13 cellular contexts compared by ENCODE assay signal in genomic region chr12:69655616-69656336, GRCh38. TPM values are rescaled to one million over a fixed set of nuclear protein-coding genes. Genes with fewer than 3 reads are reported as not detected.
DNase-seq lines count a peak whose midpoint lies in the region; ATAC-seq, FAIRE-seq and TF ChIP-seq lines count a peak whose summit lies in the region.
"Had no signal": no experiment of that assay in that cellular context is flagged by ENCODE, and none has a peak within 500 bp of the region (broad histone marks: within the 10 kb centered on the region; RNA-seq: fewer than 3 reads in every experiment).

No MANE protein-coding gene starts in this region.

- no peaks in the 10 kb centered on the region for H3K4me1 ChIP-seq in CD8-positive, alpha-beta memory T cell (ENCODE audit: insufficient read depth, low read length)
- H3K4me1 ChIP-seq: pancreas had no signal

- H3K4me3 Mint-ChIP-seq in mesothelial cell of epicardium, result peak overlapping the region; percentile 30
- no peak overlapping the region for H3K4me3 Mint-ChIP-seq in CD8-positive, alpha-beta memory T cell
- H3K4me3 Mint-ChIP-seq: H9 had no signal

- H3K4me1 Mint-ChIP-seq in mesothelial cell of epicardium, result peaks cover 29% of the 10 kb centered on the region
- no peaks in the 10 kb centered on the region for H3K4me1 Mint-ChIP-seq in CD8-positive, alpha-beta memory T cell
- H3K4me1 Mint-ChIP-seq: H9 had no signal

- FAIRE-seq in RCC 7860 (lab: Jason Lieb, UNC), result peak; percentile 69
- FAIRE-seq: pancreas had no signal

- peak overlapping the region; percentile 99 for H3K27ac Mint-ChIP-seq in mesothelial cell of epicardium
- no peak overlapping the region for H3K27ac Mint-ChIP-seq in CD8-positive, alpha-beta memory T cell
- H3K27ac Mint-ChIP-seq: H9 had no signal

- peaks cover 2% of the 10 kb centered on the region for H3K36me3 Mint-ChIP-seq in mesothelial cell of epicardium
- H3K36me3 Mint-ChIP-seq in CD8-positive, alpha-beta memory T cell, result no peaks in the 10 kb centered on the region

- H3K9me3 ChIP-seq in CD8-positive, alpha-beta memory T cell (ENCODE audit: low read length), result no peaks in the 10 kb centered on the region
- H3K9me3 ChIP-seq: pancreas had no signal

- H3K4me3 ChIP-seq in AG10803 (ENCODE audit: low read length) (no peak overlapping the region), epithelial cell of proximal tubule (ENCODE audit: low read depth, low read length) (no peak overlapping the region)
- no peak overlapping the region for H3K4me3 ChIP-seq in CD8-positive, alpha-beta memory T cell (ENCODE audit: low read length)
- H3K4me3 ChIP-seq: pancreas had no signal

- no peak overlapping the region for H3K27ac ChIP-seq in CD8-positive, alpha-beta memory T cell (ENCODE audit: low read depth, low read length)
- H3K27ac ChIP-seq: pancreas had no signal

- DNase-seq in AG10803 (ENCODE audit: low read depth) (peak; percentile 91), RCC 7860 (ENCODE audit: low spot score) (peak; percentile 69), epithelial cell of proximal tubule (ENCODE audit: low read depth) (peak; percentile 77), mesothelial cell of epicardium (ENCODE audit: low spot score in 2 of 2, unreplicated experiment in 2 of 2) (peak in 1 of 2 experiments; percentile 40), DMS79 treated with DMSO at 0.1 percent for 48 hours (lab: John Stamatoyannopoulos, UW) (no peak)
- no peak for DNase-seq in stimulated activated naive CD8-positive, alpha-beta T cell treated with anti-CD3 and anti-CD28 coated beads, Interleukin-15, Interleukin-2, amounts not matched to agents 100 U/mL and 50 U/mL, for 24 hours
- no peak for DNase-seq in CD8-positive, alpha-beta memory T cell
- DNase-seq in stimulated activated CD4-positive, alpha-beta T cell treated with anti-CD3 and anti-CD28 coated beads, Interleukin-15, amount 100 ng/mL, for 24 hours, result no peak
- DNase-seq: cerebellar nuclear complex, H9, NCI-H2171 treated with DMSO at 0.1 percent for 48 hours, pancreas had no signal

- no peaks in the 10 kb centered on the region for H3K27me3 ChIP-seq in CD8-positive, alpha-beta memory T cell (ENCODE audit: insufficient read depth, low read length, poor library complexity, severe bottlenecking)
- H3K27me3 ChIP-seq: pancreas had no signal

- TF ChIP-seq CTCF in AG10803 (conservative IDR thresholded peaks at IDR 0.05; ENCODE audit: low read length), result no peak
- no peak for TF ChIP-seq CTCF in epithelial cell of proximal tubule (conservative IDR thresholded peaks at IDR 0.05; ENCODE audit: low read depth, low read length)
- no peak for TF ChIP-seq CTCF in mesothelial cell of epicardium (IDR thresholded peaks at IDR 0.05; ENCODE audit: unreplicated experiment)

- H3K9me3 Mint-ChIP-seq in mesothelial cell of epicardium, result no peaks in the 10 kb centered on the region
- H3K9me3 Mint-ChIP-seq in CD8-positive, alpha-beta memory T cell, result no peaks in the 10 kb centered on the region
- H3K9me3 Mint-ChIP-seq: H9 had no signal

- CTCF ChIA-PET in CD8-positive, alpha-beta memory T cell (lab: Charles Lee), result no interaction called here

- no peak for ATAC-seq in stimulated activated naive CD8-positive, alpha-beta T cell treated with anti-CD3 and anti-CD28 coated beads, Interleukin-15, Interleukin-2, amounts not matched to agents 100 U/mL and 50 U/mL, for 24 hours

- POLR2A ChIA-PET in CD8-positive, alpha-beta memory T cell (lab: Charles Lee), result no interaction called here

- H3K36me3 ChIP-seq in CD8-positive, alpha-beta memory T cell (ENCODE audit: insufficient read depth, low read length), result no peaks in the 10 kb centered on the region
- H3K36me3 ChIP-seq: pancreas had no signal

- H3K27me3 Mint-ChIP-seq in mesothelial cell of epicardium (ENCODE audit: low read depth), result no peaks in the 10 kb centered on the region
- H3K27me3 Mint-ChIP-seq in CD8-positive, alpha-beta memory T cell, result peaks cover 10 to 40% of the 10 kb centered on the region in 2 donors

RNA-seq across cellular contexts. Expression of gene BEST3, which starts 43.3 kb away (rescaled TPM):
- total RNA-seq in epithelial cell of proximal tubule, result 2.2 and 2.5 TPM in 2 replicates
- total RNA-seq in mesothelial cell of epicardium, result 0.11 to 0.52 TPM (median 0.24 TPM) in 3 replicates
- not detected for total RNA-seq in CD8-positive, alpha-beta memory T cell
- not detected for polyA plus RNA-seq in CD8-positive, alpha-beta memory T cell
- total RNA-seq: activated CD8-positive, alpha-beta memory T cell treated with anti-CD3 and anti-CD28 coated beads for 36 hours had no signal

RNA-seq across cellular contexts. Expression of gene LRRC10, which starts 45.1 kb away (rescaled TPM):
- total RNA-seq in epithelial cell of proximal tubule (not detected in 2 replicates), mesothelial cell of epicardium (not detected in 3 replicates)
- total RNA-seq in CD8-positive, alpha-beta memory T cell, result not detected
- not detected for polyA plus RNA-seq in CD8-positive, alpha-beta memory T cell
- total RNA-seq: activated CD8-positive, alpha-beta memory T cell treated with anti-CD3 and anti-CD28 coated beads for 36 hours; H9; pancreas had no signal
- polyA plus RNA-seq: pancreas had no signal

Comparison
In these comparisons a context has a peak if more than half of its experiments do, and no peak if none do; other contexts are left out.
1. DNase-seq: peak in AG10803 (single experiment), RCC 7860 (single experiment) and epithelial cell of proximal tubule (single experiment); none in DMS79 treated with DMSO at 0.1 percent for 48 hours (single experiment), stimulated activated naive CD8-positive, alpha-beta T cell treated with anti-CD3 and anti-CD28 coated beads, Interleukin-15, Interleukin-2, amounts not matched to agents 100 U/mL and 50 U/mL, for 24 hours (single experiment), CD8-positive, alpha-beta memory T cell (0 of 5) and stimulated activated CD4-positive, alpha-beta T cell treated with anti-CD3 and anti-CD28 coated beads, Interleukin-15, amount 100 ng/mL, for 24 hours (single experiment).